Comparison of ENCODE assay signal across 19 cellular contexts in the genomic region with DNA sequence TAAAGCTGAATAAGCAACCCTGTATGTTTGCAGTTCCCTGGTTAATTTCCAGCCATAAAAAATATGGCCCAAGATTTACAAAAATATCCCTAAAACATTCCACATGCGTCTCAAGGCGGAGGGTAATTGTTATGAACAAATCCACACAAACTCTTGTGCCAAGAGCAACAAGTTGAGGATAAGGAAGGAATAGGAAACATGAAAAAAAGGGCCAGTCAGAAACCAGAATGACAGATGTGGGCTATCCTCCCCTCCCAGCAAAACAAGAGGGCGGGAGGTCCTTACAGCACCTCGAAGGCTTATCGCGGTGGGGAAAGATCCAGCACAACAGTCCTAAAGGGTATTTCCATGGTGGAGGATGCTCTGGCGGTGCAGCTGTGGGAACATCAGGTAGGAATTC.
DNase-seq lines count a peak whose midpoint lies in the region; FAIRE-seq and TF ChIP-seq lines count a peak whose summit lies in the region.
"Had no signal": no experiment of that assay in that cellular context is flagged by ENCODE, and none has a peak within 500 bp of the region (broad histone marks: within the 10 kb centered on the region; RNA-seq: fewer than 3 reads in every experiment).

No MANE protein-coding gene starts in this region.

- peak; percentile 43 for FAIRE-seq in endothelial cell of umbilical vein (lab: Jason Lieb, UNC)

- no peak overlapping the region for H3K9ac ChIP-seq in endothelial cell of umbilical vein (replicated peaks; ENCODE audit: extremely low read depth, insufficient read depth, low read length)

- peak overlapping the region; percentile 53 for H3K4me2 ChIP-seq in endothelial cell of umbilical vein (ENCODE audit: insufficient read depth, low read length)

- H3K36me3 ChIP-seq in HEK293 (ENCODE audit: control insufficient read depth in 2 of 2, insufficient read depth in 1 of 2, low read length in 2 of 2) (no peaks in the 10 kb centered on the region), endothelial cell of umbilical vein (ENCODE audit: control insufficient read depth in 2 of 2, extremely low read depth in 1 of 2, insufficient read depth in 2 of 2, low read length in 2 of 2) (no peaks in the 10 kb centered on the region), left ventricle myocardium inferior (no peaks in the 10 kb centered on the region)

- BruUV-seq in endothelial cell of umbilical vein (replicated peaks; lab: Mats Ljungman, UMichigan) = no TSS peak

- H3K9me3 ChIP-seq in HEK293 (ENCODE audit: control insufficient read depth, insufficient read depth, low read depth, low read length) = no peaks in the 10 kb centered on the region
- H3K9me3 ChIP-seq in endothelial cell of umbilical vein (replicated peaks; ENCODE audit: control insufficient read depth, insufficient read depth, low read length) = no peaks in the 10 kb centered on the region
- no peaks in the 10 kb centered on the region for H3K9me3 ChIP-seq in left ventricle myocardium inferior (replicated peaks)

- H2AFZ ChIP-seq in endothelial cell of umbilical vein (ENCODE audit: low read depth, low read length) = peak overlapping the region; percentile 39

- H3K27me3 ChIP-seq in endothelial cell of umbilical vein (ENCODE audit: control insufficient read depth in 2 of 2, insufficient read depth in 2 of 2, low read length in 2 of 2) = no peaks in the 10 kb centered on the region
- H3K27me3 ChIP-seq in left ventricle myocardium inferior (ENCODE audit: low read depth) = peaks cover 46% of the 10 kb centered on the region

- H3K27ac ChIP-seq in HEK293 (ENCODE audit: extremely low read depth, low read depth, low read length) (no peak overlapping the region), endothelial cell of umbilical vein (ENCODE audit: insufficient read depth, low read depth, low read length) (peak overlapping the region; percentile 51), left ventricle myocardium inferior (replicated peaks) (peak overlapping the region; percentile 11)
- H3K27ac ChIP-seq: HL-60 had no signal

- H3K4me3 ChIP-seq in HEK293 (ENCODE audit: low read depth, low read length) = no peak overlapping the region
- H3K4me3 ChIP-seq in endothelial cell of umbilical vein (replicated peaks in 1 of 3; ENCODE audit: insufficient read depth in 1 of 3, low read depth in 1 of 3, low read length in 3 of 3) = no peak overlapping the region
- H3K4me3 ChIP-seq in left ventricle myocardium inferior = no peak overlapping the region

- CTCF ChIA-PET in HEK293 (lab: Yijun Ruan, JAX) = interaction anchor here (0.9 kb wide), 1 partner anchor 264 kb away, joined by 3 read pairs; no protein-coding TSS in a partner anchor
- CTCF ChIA-PET in endothelial cell of umbilical vein (lab: Charles Lee) = interaction anchor here (1.1 to 3.7 kb wide), 2 partner anchors 9 to 22 kb away, joined by 3 to 20 read pairs; no protein-coding TSS in a partner anchor

- DNase-seq in endothelial cell of umbilical vein (ENCODE audit: low read depth, low spot score) = peak; percentile 97
- no peak for DNase-seq in left ventricle myocardium inferior
- DNase-seq in pulmonary artery endothelial cell (ENCODE audit: low read depth, low spot score) = peak; percentile 49
- no peak for DNase-seq in stimulated activated CD4-positive, alpha-beta T cell treated with anti-CD3 and anti-CD28 coated beads, Interleukin-15, amount 100 ng/mL, for 24 hours
- DNase-seq in NCI-H1694 treated with DMSO at 0.1 percent for 48 hours (lab: John Stamatoyannopoulos, UW) = no peak
- DNase-seq in GM19240 (ENCODE audit: insufficient read length, low spot score) = no peak
- DNase-seq: DND-41; H9; Kasumi-1; MM.1S; NCI-H1092; NCI-H146; NCI-H2081; NCI-H446 treated with DMSO at 0.1 percent for 48 hours; NCI-H69; NK-92 treated with Interleukin-12 subunit alpha and Interleukin-12 subunit beta, amount 100 ng/mL, for 24 hours; SIG-M5 had no signal

- H3K9me1 ChIP-seq in endothelial cell of umbilical vein (replicated peaks; ENCODE audit: control insufficient read depth, extremely low read depth, insufficient read depth, low read length) = no peaks in the 10 kb centered on the region

- H3K4me1 ChIP-seq in HEK293 (ENCODE audit: control insufficient read depth, insufficient read depth, low read length) (no peaks in the 10 kb centered on the region; the same call in 1 of the 2 replicates), endothelial cell of umbilical vein (ENCODE audit: control insufficient read depth, extremely low read depth, insufficient read depth, low read length) (peaks cover 26% of the 10 kb centered on the region), left ventricle myocardium inferior (peaks cover 53% of the 10 kb centered on the region)

- dilution Hi-C loops in endothelial cell of umbilical vein (cut with MboI; ENCODE audit: extremely low pct_ligation_motif_present, low sequenced_read_pairs) = no loop called here

- intact Hi-C loops in endothelial cell of umbilical vein (cut with micrococcal nuclease) = loop anchor here (1.0 kb wide), 1 partner anchor 23 kb away; no protein-coding TSS in a partner anchor
- intact Hi-C loops in left ventricle myocardium inferior (cut with micrococcal nuclease) = no loop called here

- H4K20me1 ChIP-seq in endothelial cell of umbilical vein (replicated peaks; ENCODE audit: control insufficient read depth, extremely low read depth, insufficient read depth, low read length) = no peaks in the 10 kb centered on the region

- TF ChIP-seq CTCF in HEK293 (tag by site-specific recombination; IDR thresholded peaks at IDR 0.05) (no peak), endothelial cell of umbilical vein (IDR thresholded peaks at IDR 0.05; ENCODE audit: extremely low read depth in 1 of 2, insufficient read depth in 1 of 2, low read depth in 1 of 2, low read length in 2 of 2) (no peak), left ventricle myocardium inferior (IDR thresholded peaks at IDR 0.05; ENCODE audit: borderline replicate concordance) (no peak)

- no peaks in the 10 kb centered on the region for H3K79me2 ChIP-seq in endothelial cell of umbilical vein (ENCODE audit: control insufficient read depth, insufficient read depth, low read length)

- no peak for TF ChIP-seq POLR2A in endothelial cell of umbilical vein (IDR thresholded peaks at IDR 0.05; ENCODE audit: low read depth, low read length)

- POLR2A ChIA-PET in HEK293 (lab: Yijun Ruan, JAX) (no interaction called here), endothelial cell of umbilical vein (lab: Charles Lee) (no interaction called here)

TF ChIP-seq in HEK293, 187 proteins besides CTCF, POLR2A, EP300 and RAD21:
- TF ChIP-seq SCRT2 (tag by site-specific recombination; IDR thresholded peaks at IDR 0.05) (peak; percentile 61), ZNF776 (tag by site-specific recombination; IDR thresholded peaks at IDR 0.05; ENCODE audit: borderline replicate concordance) (no peak)
TF ChIP-seq in HEK293: peak in this region for 1.

TF ChIP-seq in endothelial cell of umbilical vein, 7 proteins besides CTCF, POLR2A, EP300 and RAD21:
- TF ChIP-seq, protein P1, sequence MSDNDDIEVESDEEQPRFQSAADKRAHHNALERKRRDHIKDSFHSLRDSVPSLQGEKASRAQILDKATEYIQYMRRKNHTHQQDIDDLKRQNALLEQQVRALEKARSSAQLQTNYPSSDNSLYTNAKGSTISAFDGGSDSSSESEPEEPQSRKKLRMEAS (IDR thresholded peaks at IDR 0.05; ENCODE audit: insufficient read depth, insufficient read length) = no peak
- TF ChIP-seq GATA2 (IDR thresholded peaks at IDR 0.05; ENCODE audit: insufficient read depth, insufficient read length, low read depth, low read length) (no peak), FOS (IDR thresholded peaks at IDR 0.05; ENCODE audit: borderline replicate concordance, insufficient read depth, low read length) (no peak), EZH2 (IDR thresholded peaks at IDR 0.05; ENCODE audit: borderline replicate concordance, low read depth, low read length, severe bottlenecking) (no peak), MYC (IDR thresholded peaks at IDR 0.05; ENCODE audit: low read depth, low read length) (no peak), POLR2AphosphoS5 (IDR thresholded peaks at IDR 0.05; ENCODE audit: insufficient read depth, low read depth, low read length) (no peak), JUN (IDR thresholded peaks at IDR 0.05; ENCODE audit: borderline replicate concordance, insufficient read depth, insufficient read length, low read depth) (no peak)

Comparison
In these comparisons a context has a peak if more than half of its experiments do, and no peak if none do; other contexts are left out.
1. DNase-seq: peak in endothelial cell of umbilical vein (single experiment) and pulmonary artery endothelial cell (single experiment); none in left ventricle myocardium inferior (single experiment), stimulated activated CD4-positive, alpha-beta T cell treated with anti-CD3 and anti-CD28 coated beads, Interleukin-15, amount 100 ng/mL, for 24 hours (single experiment), NCI-H1694 treated with DMSO at 0.1 percent for 48 hours (single experiment) and GM19240 (single experiment).